22 cellular contexts compared by ENCODE assay signal in the genomic region with DNA sequence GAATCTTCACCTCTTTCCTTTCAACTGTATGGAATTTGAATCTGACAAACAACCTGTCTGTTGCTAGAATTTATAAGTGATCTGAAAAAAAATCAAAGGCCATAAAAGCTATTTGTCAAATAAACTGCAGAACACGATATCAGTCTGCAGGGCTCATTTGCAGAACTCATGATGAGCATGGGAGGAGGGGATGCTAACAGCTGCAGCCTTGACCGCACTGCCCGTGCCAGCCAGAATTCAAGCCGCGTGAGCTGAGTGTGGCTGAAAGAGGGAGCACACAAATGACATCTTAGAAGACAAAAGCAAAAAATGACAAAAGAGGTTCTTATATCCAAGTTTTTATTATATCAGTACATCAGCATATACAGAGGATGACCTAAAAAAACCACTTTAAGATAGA. TPM values are rescaled to one million over a fixed set of nuclear protein-coding genes. Genes with fewer than 3 reads are reported as not detected.
DNase-seq lines count a peak whose midpoint lies in the region; ATAC-seq, FAIRE-seq and TF ChIP-seq lines count a peak whose summit lies in the region.
"Had no signal": no experiment of that assay in that cellular context is flagged by ENCODE, and none has a peak within 500 bp of the region (broad histone marks: within the 10 kb centered on the region; RNA-seq: fewer than 3 reads in every experiment).

No MANE protein-coding gene starts in this region.

- FAIRE-seq in urothelium cell line (lab: Jason Lieb, UNC) = peak; percentile 46
- FAIRE-seq: GM12878, TTC549 had no signal

- ATAC-seq in right cardiac atrium (no peak), heart left ventricle (no peak)
- ATAC-seq in activated T-cell treated with anti-CD3 and anti-CD28 coated beads, Interleukin-2, amount 50 U/mL, for 4 hours = no peak
- ATAC-seq: activated naive CD8-positive, alpha-beta T cell treated with anti-CD3 and anti-CD28 coated beads, Interleukin-2, amount 50 U/mL, for 24 hours; GM12878 had no signal

- no peak for TF ChIP-seq POLR2A in heart left ventricle (IDR thresholded peaks at IDR 0.05)

- H3K9me3 Mint-ChIP-seq in activated T-cell treated with anti-CD3 and anti-CD28 coated beads, Interleukin-2, amount 50 U/mL, for 4 hours = no peaks in the 10 kb centered on the region
- H3K9me3 Mint-ChIP-seq: activated naive CD8-positive, alpha-beta T cell treated with anti-CD3 and anti-CD28 coated beads, Interleukin-2, amount 50 U/mL, for 24 hours; nephron progenitor cell had no signal

- no peaks in the 10 kb centered on the region for H3K4me1 ChIP-seq in right cardiac atrium (ENCODE audit: control insufficient read depth, insufficient read depth, low read length)
- no peaks in the 10 kb centered on the region for H3K4me1 ChIP-seq in heart left ventricle
- H3K4me1 ChIP-seq in endocrine pancreas (ENCODE audit: control insufficient read depth, insufficient read depth, low read length) = no peaks in the 10 kb centered on the region
- H3K4me1 ChIP-seq: esophagus squamous epithelium had no signal

- H3K9ac ChIP-seq in endocrine pancreas (ENCODE audit: control insufficient read depth, insufficient read depth, low read length) = no peak overlapping the region

- H3K27ac ChIP-seq in right cardiac atrium (ENCODE audit: low read length) (no peak overlapping the region), heart left ventricle (no peak overlapping the region)
- H3K27ac ChIP-seq: esophagus squamous epithelium, thoracic aorta had no signal

- TF ChIP-seq CTCF in heart left ventricle (IDR thresholded peaks at IDR 0.05) = no peak

- intact Hi-C loops in right cardiac atrium (cut with DNase I) = no loop called here
- intact Hi-C loops in heart left ventricle (cut with DNase I) = loop anchor here in 1 of 10 donors (10.0 kb wide), 1 partner anchor 833 kb away; no protein-coding TSS in a partner anchor

- H3K36me3 Mint-ChIP-seq in activated T-cell treated with anti-CD3 and anti-CD28 coated beads, Interleukin-2, amount 50 U/mL, for 4 hours (ENCODE audit: insufficient read depth) = no peaks in the 10 kb centered on the region
- H3K36me3 Mint-ChIP-seq: immature natural killer cell had no signal

- no peak overlapping the region for H3K4me3 ChIP-seq in right cardiac atrium (ENCODE audit: low read length)
- H3K4me3 ChIP-seq in heart left ventricle = no peak overlapping the region
- peak overlapping the region; percentile 48 for H3K4me3 ChIP-seq in endocrine pancreas (ENCODE audit: control insufficient read depth, insufficient read depth, low read length)
- H3K4me3 ChIP-seq: esophagus squamous epithelium, GM12878, thoracic aorta had no signal

- H3K4me3 Mint-ChIP-seq in activated T-cell treated with anti-CD3 and anti-CD28 coated beads, Interleukin-2, amount 50 U/mL, for 4 hours = no peak overlapping the region
- H3K4me3 Mint-ChIP-seq: activated naive CD8-positive, alpha-beta T cell treated with anti-CD3 and anti-CD28 coated beads, Interleukin-2, amount 50 U/mL, for 24 hours; immature natural killer cell; nephron progenitor cell had no signal

- H3K27me3 ChIP-seq in right cardiac atrium (ENCODE audit: control insufficient read depth, insufficient read depth) = no peaks in the 10 kb centered on the region
- H3K27me3 ChIP-seq in heart left ventricle = no peaks in the 10 kb centered on the region
- no peaks in the 10 kb centered on the region for H3K27me3 ChIP-seq in endocrine pancreas (ENCODE audit: control insufficient read depth, insufficient read depth, low read length)
- H3K27me3 ChIP-seq: esophagus squamous epithelium had no signal

- no peaks in the 10 kb centered on the region for H3K27me3 Mint-ChIP-seq in activated T-cell treated with anti-CD3 and anti-CD28 coated beads, Interleukin-2, amount 50 U/mL, for 4 hours (ENCODE audit: low read depth)
- H3K27me3 Mint-ChIP-seq: activated naive CD8-positive, alpha-beta T cell treated with anti-CD3 and anti-CD28 coated beads, Interleukin-2, amount 50 U/mL, for 24 hours had no signal

- H3K36me3 ChIP-seq in heart left ventricle (no peaks in the 10 kb centered on the region), endocrine pancreas (ENCODE audit: control insufficient read depth, insufficient read depth, low read length) (no peaks in the 10 kb centered on the region)
- H3K36me3 ChIP-seq: esophagus squamous epithelium, thoracic aorta had no signal

- no peaks in the 10 kb centered on the region for H3K9me3 ChIP-seq in right cardiac atrium (ENCODE audit: control insufficient read depth, low read length)
- peaks cover 0 to 3% (median 0%) of the 10 kb centered on the region in 12 donors for H3K9me3 ChIP-seq in heart left ventricle
- no peaks in the 10 kb centered on the region for H3K9me3 ChIP-seq in endocrine pancreas (ENCODE audit: control insufficient read depth, low read length)
- H3K9me3 ChIP-seq: esophagus squamous epithelium, thoracic aorta had no signal

- no peaks in the 10 kb centered on the region for H3K4me1 Mint-ChIP-seq in activated T-cell treated with anti-CD3 and anti-CD28 coated beads, Interleukin-2, amount 50 U/mL, for 4 hours (ENCODE audit: low read depth)
- H3K4me1 Mint-ChIP-seq: activated naive CD8-positive, alpha-beta T cell treated with anti-CD3 and anti-CD28 coated beads, Interleukin-2, amount 50 U/mL, for 24 hours; immature natural killer cell; nephron progenitor cell had no signal

- WGBS in right cardiac atrium = 55% methylated on average over 5 of the region's 5 CpGs
- 64 to 76% (median 68%) methylated on average over 5 of the region's 5 CpGs for WGBS in heart left ventricle, 4 donors

- DNase-seq in right cardiac atrium (peak in 2 of 3 donors; percentile 31 to 47), heart left ventricle (no peak), myocyte (ENCODE audit: low read depth) (peak; percentile 84), urothelium cell line (ENCODE audit: low spot score) (no peak), COR-L47 (lab: John Stamatoyannopoulos, UW) (no peak), OCI-M2 (lab: John Stamatoyannopoulos, UW; ENCODE audit: unreplicated experiment) (no peak)
- no peak for DNase-seq in activated T-cell treated with anti-CD3 and anti-CD28 coated beads, Interleukin-2, amount 50 U/mL, for 4 hours
- DNase-seq: activated CD4-positive, alpha-beta T cell treated with anti-CD3 and anti-CD28 coated beads for 48 hours; activated naive CD8-positive, alpha-beta T cell treated with anti-CD3 and anti-CD28 coated beads, Interleukin-2, amount 50 U/mL, for 24 hours; effector CD4-positive, alpha-beta T cell; esophagus squamous epithelium; glutamatergic neuron; H7; immature natural killer cell; NCI-H1105; nephron progenitor cell had no signal

RNA-seq across cellular contexts. Expression of gene LRRTM3, which starts 15.7 kb away (rescaled TPM):
- total RNA-seq in right cardiac atrium = not detected
- 0.02 TPM for polyA plus RNA-seq in right cardiac atrium
- total RNA-seq in heart left ventricle = not detected
- polyA plus RNA-seq in heart left ventricle = not detected
- total RNA-seq in myocyte = 0.05 and 0.08 TPM in 2 replicates
- polyA plus RNA-seq in myocyte (2012) = not detected
- not detected for total RNA-seq in activated T-cell treated with anti-CD3 and anti-CD28 coated beads, Interleukin-2, amount 50 U/mL, for 4 hours
- total RNA-seq: cardiac septum, GM12878, lung microvascular endothelial cell had no signal
- polyA plus RNA-seq: GM12878, immature natural killer cell had no signal

Comparison
In these comparisons a context has a peak if more than half of its experiments do, and no peak if none do; other contexts are left out.
1. DNase-seq: peak in right cardiac atrium (2 of 3) and myocyte (single experiment); none in heart left ventricle (0 of 5), urothelium cell line (single experiment), COR-L47 (single experiment), activated T-cell treated with anti-CD3 and anti-CD28 coated beads, Interleukin-2, amount 50 U/mL, for 4 hours (single experiment) and OCI-M2 (single experiment).